Comparison of ENCODE assay signal across 26 cellular contexts in genomic region chr22:29092243-29092642, GRCh38. TPM values are rescaled to one million over a fixed set of nuclear protein-coding genes. Genes with fewer than 3 reads are reported as not detected.
A peak's percentile ranks its signal among the peaks of the same experiment; 100 is the strongest.
DNase-seq lines count a peak whose midpoint lies in the region; ATAC-seq, FAIRE-seq and TF ChIP-seq lines count a peak whose summit lies in the region.
"Had no signal": no experiment of that assay in that cellular context is flagged by ENCODE, and none has a peak within 500 bp of the region (broad histone marks: within the 10 kb centered on the region; RNA-seq: fewer than 3 reads in every experiment).

No MANE protein-coding gene starts in this region.

- no TSS peak for BruUV-seq in HepG2 (replicated peaks; lab: Mats Ljungman, UMichigan)

- no peak overlapping the region for H3K23ac ChIP-seq in mesenchymal stem cell (ENCODE audit: low read length in 2 of 2)

- in situ Hi-C loops in HepG2 (cut with HindIII; ENCODE audit: extremely low pct_ligation_motif_present, low pct_unique_long_range_greater_than_20kb), result no loop called here

- no peak overlapping the region for H2BK15ac ChIP-seq in mesenchymal stem cell (ENCODE audit: low read depth, poor library complexity, severe bottlenecking)

- DNase-seq in LNCaP clone FGC (ENCODE audit: low read depth) (peak; percentile 32), T-helper 17 cell (no peak), HepG2 (ENCODE audit: low spot score) (no peak), mesenchymal stem cell (no peak)
- DNase-seq: CD4-positive, alpha-beta memory T cell; DND-41; HCEC 1CT; Karpas-422; MG63; NCI-H1105; NCI-H2081; NCI-H2171 treated with DMSO at 0.1 percent for 48 hours; NCI-H446 treated with DMSO at 0.1 percent for 48 hours; OCI-M1; Right ventricle myocardium superior had no signal

- no peak for ATAC-seq in T-helper 17 cell
- ATAC-seq in HepG2, result no peak
- no peak for ATAC-seq in GM18868 (IDR thresholded peaks at IDR 0.05; ENCODE audit: unreplicated experiment)
- no peak for ATAC-seq in GM21367 (IDR thresholded peaks at IDR 0.05; ENCODE audit: unreplicated experiment)
- ATAC-seq: GM23338 had no signal

- H2AK5ac ChIP-seq in mesenchymal stem cell (ENCODE audit: low read length, severe bottlenecking), result no peak overlapping the region

- TF ChIP-seq RAD21 in HepG2 (CRISPR knock-in tag; IDR thresholded peaks at IDR 0.05), result no peak

- H3K4me3 ChIP-seq in LNCaP clone FGC (ENCODE audit: low read depth, low read length), result no peak overlapping the region
- no peak overlapping the region for H3K4me3 ChIP-seq in HepG2 (replicated peaks in 1 of 3; ENCODE audit: insufficient read depth in 1 of 3, low read depth in 2 of 3, low read length in 3 of 3)
- H3K4me3 ChIP-seq in skin epidermis, result no peak overlapping the region
- H3K4me3 ChIP-seq in mesenchymal stem cell (ENCODE audit: insufficient read depth in 1 of 2, low read depth in 1 of 2, low read length in 2 of 2), result no peak overlapping the region
- H3K4me3 ChIP-seq: BLaER1, GM23338, MG63 had no signal

- no peak for FAIRE-seq in HepG2 (lab: Jason Lieb, UNC)
- FAIRE-seq: D721Med had no signal

- H2BK12ac ChIP-seq in mesenchymal stem cell (ENCODE audit: low read length in 2 of 2), result no peak overlapping the region

- no peaks in the 10 kb centered on the region for H3K9me3 ChIP-seq in T-helper 17 cell (ENCODE audit: control insufficient read depth, low read length, poor library complexity, severe bottlenecking)
- H3K9me3 ChIP-seq in HepG2 (ENCODE audit: low read length), result no peaks in the 10 kb centered on the region
- no peaks in the 10 kb centered on the region for H3K9me3 ChIP-seq in mesenchymal stem cell (ENCODE audit: control insufficient read depth, low read length)
- H3K9me3 ChIP-seq: BLaER1, MG63 had no signal

- POLR2A ChIA-PET in HepG2 (lab: Yijun Ruan, JAX), result no interaction called here

- no peak overlapping the region for H3K4ac ChIP-seq in mesenchymal stem cell (ENCODE audit: low read depth in 1 of 2, low read length in 2 of 2)

- H3K27me3 ChIP-seq in HepG2 (ENCODE audit: control insufficient read depth in 1 of 2, insufficient read depth in 2 of 2, low read length in 2 of 2) (no peaks in the 10 kb centered on the region), mesenchymal stem cell (ENCODE audit: control insufficient read depth in 1 of 2, insufficient read depth in 1 of 2, low read length in 2 of 2) (no peaks in the 10 kb centered on the region)
- H3K27me3 ChIP-seq: BLaER1, MG63 had no signal

- no peak for TF ChIP-seq CTCF in LNCaP clone FGC (IDR thresholded peaks at IDR 0.05; ENCODE audit: control insufficient read depth, extremely low read depth, insufficient read depth)
- TF ChIP-seq CTCF in HepG2 (CRISPR knock-in tag; IDR thresholded peaks at IDR 0.05), result no peak

- H3K4me1 Mint-ChIP-seq in T-helper 17 cell, result peaks cover 2% of the 10 kb centered on the region
- H3K4me1 Mint-ChIP-seq: CD4-positive, alpha-beta memory T cell had no signal

- H3K36me3 ChIP-seq in HepG2 (replicated peaks in 1 of 2; ENCODE audit: control insufficient read depth in 1 of 2, insufficient read depth in 2 of 2, low read length in 2 of 2), result no peaks in the 10 kb centered on the region
- peaks cover 0 to 8% of the 10 kb centered on the region in 2 experiments for H3K36me3 ChIP-seq in mesenchymal stem cell (ENCODE audit: control insufficient read depth in 1 of 2, insufficient read depth in 2 of 2, low read depth in 1 of 2, low read length in 2 of 2)
- H3K36me3 ChIP-seq: BLaER1, MG63 had no signal

- TF ChIP-seq EP300 in HepG2 (IDR thresholded peaks at IDR 0.05; ENCODE audit: low read depth in 2 of 2, low read length in 2 of 2) (no peak), HepG2 (CRISPR knock-in tag; IDR thresholded peaks at IDR 0.05; ENCODE audit: borderline replicate concordance) (no peak)

- no peak overlapping the region for H3K18ac ChIP-seq in mesenchymal stem cell (ENCODE audit: low read depth in 1 of 2, low read length in 2 of 2)

- H2BK120ac ChIP-seq in mesenchymal stem cell (ENCODE audit: low read depth, low read length), result no peak overlapping the region

- peak overlapping the region; percentile 34 for H3K27ac Mint-ChIP-seq in T-helper 17 cell
- H3K27ac Mint-ChIP-seq: CD4-positive, alpha-beta memory T cell; GM23338; IgD-negative memory B cell had no signal

- H2AFZ ChIP-seq in HepG2 (ENCODE audit: low read length), result no peak overlapping the region
- H2AFZ ChIP-seq in mesenchymal stem cell (ENCODE audit: low read depth, low read length), result no peak overlapping the region
- H2AFZ ChIP-seq: GM23338 had no signal

- TF ChIP-seq POLR2A in HepG2 (IDR thresholded peaks at IDR 0.05; ENCODE audit: insufficient read depth in 1 of 2, low read depth in 2 of 2, low read length in 2 of 2), result no peak

- H4K8ac ChIP-seq in mesenchymal stem cell (ENCODE audit: low read length), result no peak overlapping the region

- H3K4me1 ChIP-seq in HepG2 (ENCODE audit: insufficient read depth, low read length) (peaks cover 52% of the 10 kb centered on the region), mesenchymal stem cell (ENCODE audit: control insufficient read depth, insufficient read depth, low read depth, low read length) (peaks cover 3% of the 10 kb centered on the region)
- H3K4me1 ChIP-seq: BLaER1 had no signal

- H3K4me2 ChIP-seq in HepG2 (ENCODE audit: low read depth, low read length) (no peak overlapping the region), mesenchymal stem cell (ENCODE audit: low read length, poor library complexity, severe bottlenecking) (no peak overlapping the region)
- H3K4me2 ChIP-seq: BLaER1, GM23338 had no signal

- H3K27ac ChIP-seq in HepG2 (ENCODE audit: extremely low read length, insufficient read depth, low read length), result no peak overlapping the region
- H3K27ac ChIP-seq in skin epidermis, result peak overlapping the region in 16 of 21 experiments; percentile 5 to 72 (median 56)
- no peak overlapping the region for H3K27ac ChIP-seq in mesenchymal stem cell (ENCODE audit: low read length, poor library complexity, severe bottlenecking)
- H3K27ac ChIP-seq: BLaER1, HL-60 had no signal

- intact Hi-C loops in HepG2 (cut with micrococcal nuclease; ENCODE audit: unreplicated experiment), result no loop called here

- no peaks in the 10 kb centered on the region for H3K79me1 ChIP-seq in mesenchymal stem cell (replicated peaks; ENCODE audit: low read length, poor library complexity, severe bottlenecking)

- H3K79me2 ChIP-seq in HepG2 (ENCODE audit: insufficient read depth, low read length), result no peaks in the 10 kb centered on the region

- WGBS in HepG2 (ENCODE audit: low lambda C conversion rate), result 58% methylated on average over 4 of the region's 4 CpGs
- WGBS in mesenchymal stem cell, result 96% methylated on average over 3 of the region's 4 CpGs

- H3K4me3 Mint-ChIP-seq in T-helper 17 cell, result no peak overlapping the region
- H3K4me3 Mint-ChIP-seq: CD4-positive, alpha-beta memory T cell; GM23338; IgD-negative memory B cell had no signal

- peaks cover 7% of the 10 kb centered on the region for H3K36me3 Mint-ChIP-seq in T-helper 17 cell (ENCODE audit: low read depth)
- H3K36me3 Mint-ChIP-seq: CD4-positive, alpha-beta memory T cell; IgD-negative memory B cell had no signal

- H3K14ac ChIP-seq in mesenchymal stem cell (ENCODE audit: low read length in 2 of 2), result no peak overlapping the region

- no peak overlapping the region for H4K91ac ChIP-seq in mesenchymal stem cell (ENCODE audit: low read length)

- no peak overlapping the region for H2BK5ac ChIP-seq in mesenchymal stem cell (ENCODE audit: low read depth, low read length, poor library complexity, severe bottlenecking)

- H3K27me3 Mint-ChIP-seq in T-helper 17 cell, result peaks cover 59% of the 10 kb centered on the region

- H4K20me1 ChIP-seq in HepG2 (ENCODE audit: insufficient read depth, low read length), result peaks cover 7% of the 10 kb centered on the region; the same call in 1 of the 2 replicates
- H4K20me1 ChIP-seq: BLaER1 had no signal

- CTCF ChIA-PET in HepG2 (lab: Yijun Ruan, JAX; ENCODE audit: low intra/inter-chr PET ratio, low total read pairs), result no interaction called here

- no peak overlapping the region for H3K9ac ChIP-seq in HepG2 (ENCODE audit: insufficient read depth, low read depth, low read length)
- H3K9ac ChIP-seq in mesenchymal stem cell (ENCODE audit: low read length), result no peak overlapping the region
- H3K9ac ChIP-seq: BLaER1 had no signal

RNA-seq across cellular contexts. Expression of gene KREMEN1, which starts 19.4 kb away (rescaled TPM):
- under 1 TPM; 0.15 to 0.26 TPM for total RNA-seq in T-helper 17 cell
- 10.2 and 13.8 TPM in 2 replicates for total RNA-seq in HepG2 (2016; rRNA removed; fragmentation: Illumina TruSeq; extraction: Trizol)
- 1.6 and 2.8 TPM in 2 replicates for total RNA-seq in HepG2 (2016; cell fraction: cytosol; rRNA removed; fragmentation: Illumina TruSeq; extraction: Trizol; ENCODE audit: low read depth)
- total RNA-seq in HepG2 (2016; cell fraction: insoluble cytoplasmic fraction; rRNA removed; fragmentation: Illumina TruSeq; extraction: Trizol), result 8.1 and 13.9 TPM in 2 replicates
- 6.5 and 7.3 TPM in 2 replicates for total RNA-seq in HepG2 (2016; cell fraction: membrane; rRNA removed; fragmentation: Illumina TruSeq; extraction: Trizol)
- total RNA-seq in HepG2 (2016; cell fraction: nucleus; rRNA removed; fragmentation: Illumina TruSeq; extraction: Trizol), result 10.2 and 12.6 TPM in 2 replicates
- polyA plus RNA-seq in HepG2 (2011; rRNA removed), result 8.9 and 9.8 TPM in 2 replicates
- 8.5 and 10.8 TPM in 2 replicates for polyA plus RNA-seq in HepG2 (2011; cell fraction: cytosol; rRNA removed)
- 5.2 and 6.3 TPM in 2 replicates for polyA plus RNA-seq in HepG2 (2011; cell fraction: nucleus; rRNA removed)
- 5.6 and 7.9 TPM in 2 replicates for polyA plus RNA-seq in HepG2 (2012)
- 1.5 TPM in 2 replicates for polyA plus RNA-seq in HepG2 (2016; cell fraction: cytosol; fragmentation: Illumina TruSeq; extraction: Trizol; ENCODE audit: low read depth)
- polyA plus RNA-seq in HepG2 (2016; cell fraction: insoluble cytoplasmic fraction; fragmentation: Illumina TruSeq; extraction: Trizol; ENCODE audit: low read depth), result 9.5 and 11.0 TPM in 2 replicates
- 4.1 and 5.6 TPM in 2 replicates for polyA plus RNA-seq in HepG2 (2016; cell fraction: membrane; fragmentation: Illumina TruSeq; extraction: Trizol; ENCODE audit: low read depth)
- 20.4 and 21.5 TPM in 2 replicates for polyA plus RNA-seq in HepG2 (2016; cell fraction: nucleus; fragmentation: Illumina TruSeq; extraction: Trizol; ENCODE audit: insufficient read depth, low read depth)
- polyA minus RNA-seq in HepG2 (2011; rRNA and poly(A)+ RNA removed; ENCODE audit: low replicate concordance), result 1.5 and 13.8 TPM in 2 replicates
- 5.3 and 6.3 TPM in 2 replicates for polyA minus RNA-seq in HepG2 (2011; cell fraction: cytosol; rRNA and poly(A)+ RNA removed)
- 1.8 and 2.7 TPM in 2 replicates for polyA minus RNA-seq in HepG2 (2011; cell fraction: nucleus; rRNA and poly(A)+ RNA removed)
- 32.9 TPM for polyA plus RNA-seq in mesenchymal stem cell (2013, experiment 1 of 2)
- 33.1 TPM for polyA plus RNA-seq in mesenchymal stem cell (2013, experiment 2 of 2)
- total RNA-seq: CD4-positive, alpha-beta memory T cell had no signal
- polyA plus RNA-seq: CD4-positive, alpha-beta memory T cell; IgD-negative memory B cell had no signal

RNA-seq across cellular contexts. Expression of gene C22orf31, which starts 30.6 kb away (rescaled TPM):
- total RNA-seq in T-helper 17 cell, result not detected
- not detected in 2 replicates for total RNA-seq in HepG2 (2016; rRNA removed; fragmentation: Illumina TruSeq; extraction: Trizol)
- total RNA-seq in HepG2 (2016; cell fraction: cytosol; rRNA removed; fragmentation: Illumina TruSeq; extraction: Trizol; ENCODE audit: low read depth), result not detected in 2 replicates
- total RNA-seq in HepG2 (2016; cell fraction: insoluble cytoplasmic fraction; rRNA removed; fragmentation: Illumina TruSeq; extraction: Trizol), result 0.19 TPM in 1 of 2 replicates, not detected in the other
- total RNA-seq in HepG2 (2016; cell fraction: membrane; rRNA removed; fragmentation: Illumina TruSeq; extraction: Trizol), result not detected in 2 replicates
- not detected in 2 replicates for total RNA-seq in HepG2 (2016; cell fraction: nucleus; rRNA removed; fragmentation: Illumina TruSeq; extraction: Trizol)
- not detected in 2 replicates for polyA plus RNA-seq in HepG2 (2011; rRNA removed)
- polyA plus RNA-seq in HepG2 (2011; cell fraction: cytosol; rRNA removed), result not detected in 2 replicates
- polyA plus RNA-seq in HepG2 (2011; cell fraction: nucleus; rRNA removed), result not detected in 2 replicates
- not detected in 2 replicates for polyA plus RNA-seq in HepG2 (2012)
- polyA plus RNA-seq in HepG2 (2016; cell fraction: cytosol; fragmentation: Illumina TruSeq; extraction: Trizol; ENCODE audit: low read depth), result 0.25 TPM in 1 of 2 replicates, not detected in the other
- polyA plus RNA-seq in HepG2 (2016; cell fraction: insoluble cytoplasmic fraction; fragmentation: Illumina TruSeq; extraction: Trizol; ENCODE audit: low read depth), result not detected in 2 replicates
- polyA plus RNA-seq in HepG2 (2016; cell fraction: membrane; fragmentation: Illumina TruSeq; extraction: Trizol; ENCODE audit: low read depth), result not detected in 2 replicates
- polyA plus RNA-seq in HepG2 (2016; cell fraction: nucleus; fragmentation: Illumina TruSeq; extraction: Trizol; ENCODE audit: insufficient read depth, low read depth), result not detected in 2 replicates
- polyA minus RNA-seq in HepG2 (2011; rRNA and poly(A)+ RNA removed; ENCODE audit: low replicate concordance), result not detected in 2 replicates
- polyA minus RNA-seq in HepG2 (2011; cell fraction: cytosol; rRNA and poly(A)+ RNA removed), result not detected in 2 replicates
- polyA minus RNA-seq in HepG2 (2011; cell fraction: nucleus; rRNA and poly(A)+ RNA removed), result not detected in 2 replicates
- polyA plus RNA-seq in mesenchymal stem cell (2013, experiment 1 of 2), result 0.19 TPM
- polyA plus RNA-seq in mesenchymal stem cell (2013, experiment 2 of 2), result 0.07 TPM
- total RNA-seq: A673; CD4-positive, alpha-beta memory T cell; G401; GM23338; HT1080; Right ventricle myocardium superior had no signal
- polyA plus RNA-seq: CD4-positive, alpha-beta memory T cell; IgD-negative memory B cell had no signal

Comparison
In these comparisons a context has a peak if more than half of its experiments do, and no peak if none do; other contexts are left out.
1. H3K27ac ChIP-seq: peak in skin epidermis (16 of 21); none in HepG2 (single experiment) and mesenchymal stem cell (single experiment).